ENCODE assay signal across 9 cellular contexts in the genomic region with DNA sequence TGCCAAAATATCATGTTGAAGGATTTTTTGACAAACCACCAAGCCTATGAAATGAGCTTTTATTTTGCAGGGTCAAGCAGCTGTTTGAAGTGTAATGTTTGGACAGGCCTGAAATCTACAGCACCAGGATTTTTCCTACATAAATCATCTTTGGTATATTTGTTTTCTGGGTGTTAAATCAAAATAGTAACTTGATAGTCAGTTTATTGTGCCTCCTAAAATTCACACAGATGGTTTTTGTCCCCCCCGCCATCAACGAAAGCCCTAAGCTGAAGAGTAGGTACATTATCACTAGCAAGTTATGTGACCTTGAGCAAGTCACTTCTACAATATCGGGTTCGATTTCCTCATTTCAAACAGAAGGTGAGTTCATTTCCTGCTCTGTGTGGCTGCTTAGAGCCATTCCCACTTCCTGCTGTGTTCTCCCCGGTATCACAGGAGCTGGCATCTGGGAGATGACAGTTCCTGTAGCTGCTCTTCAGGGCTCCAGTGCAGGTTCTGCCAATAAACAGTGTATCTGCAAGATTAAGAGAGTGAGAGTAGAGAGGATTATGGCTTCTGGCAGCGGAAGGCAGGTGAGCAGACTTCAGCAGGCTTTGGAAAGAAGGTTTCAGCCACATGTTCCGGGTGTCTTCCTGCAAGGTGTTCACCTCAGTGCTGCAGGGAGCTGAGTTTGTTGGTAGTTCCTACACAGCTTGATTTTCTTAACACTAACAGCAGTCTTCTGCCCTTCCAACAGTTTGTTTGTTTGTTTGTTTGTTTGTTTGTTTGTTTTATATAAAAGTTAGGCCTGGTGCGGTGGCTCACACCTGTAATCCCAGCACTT. TPM values are rescaled to one million over a fixed set of nuclear protein-coding genes. Genes with fewer than 3 reads are reported as not detected.
DNase-seq lines count a peak whose midpoint lies in the region; ATAC-seq, FAIRE-seq and TF ChIP-seq lines count a peak whose summit lies in the region.
"Had no signal": no experiment of that assay in that cellular context is flagged by ENCODE, and none has a peak within 500 bp of the region (broad histone marks: within the 10 kb centered on the region; RNA-seq: fewer than 3 reads in every experiment).

No MANE protein-coding gene starts in this region.

- H3K9ac ChIP-seq in MM.1S (ENCODE audit: low read length), result no peak overlapping the region

- no peaks in the 10 kb centered on the region for H3K27me3 Mint-ChIP-seq in CD8-positive, alpha-beta T cell (ENCODE audit: low read depth)
- H3K27me3 Mint-ChIP-seq: IgD-negative memory B cell had no signal

- intact Hi-C loops in CD8-positive, alpha-beta T cell (cut with DNase I, micrococcal nuclease), result no loop called here

- H3K4me1 ChIP-seq in CD8-positive, alpha-beta T cell (ENCODE audit: insufficient read depth, low read length), result peaks cover 7% of the 10 kb centered on the region
- H3K4me1 ChIP-seq in HEK293 (ENCODE audit: control insufficient read depth, insufficient read depth, low read length) (no peaks in the 10 kb centered on the region; the same call in 1 of the 2 replicates), RWPE2 (ENCODE audit: insufficient read depth, poor library complexity, severe bottlenecking) (peaks cover 11% of the 10 kb centered on the region), MM.1S (ENCODE audit: low read length) (no peaks in the 10 kb centered on the region)

- no peaks in the 10 kb centered on the region for H3K9me2 ChIP-seq in MM.1S (replicated peaks; ENCODE audit: insufficient read depth, low read length)

- H3K4me1 Mint-ChIP-seq in CD8-positive, alpha-beta T cell (ENCODE audit: low read depth), result peaks cover 8% of the 10 kb centered on the region

- ATAC-seq in CD8-positive, alpha-beta T cell, result no peak
- ATAC-seq in RWPE2 (ENCODE audit: low read depth) (peak; percentile 78), HG03442 (IDR thresholded peaks at IDR 0.05; ENCODE audit: unreplicated experiment) (no peak)

- H3K36me3 ChIP-seq in CD8-positive, alpha-beta T cell (ENCODE audit: insufficient read depth, low read length), result no peaks in the 10 kb centered on the region
- H3K36me3 ChIP-seq in HEK293 (ENCODE audit: control insufficient read depth in 2 of 2, insufficient read depth in 1 of 2, low read length in 2 of 2) (no peaks in the 10 kb centered on the region), RWPE2 (ENCODE audit: low read depth) (no peaks in the 10 kb centered on the region), MM.1S (replicated peaks; ENCODE audit: insufficient read depth, low read length) (no peaks in the 10 kb centered on the region)

- CTCF ChIA-PET in CD8-positive, alpha-beta T cell (lab: Charles Lee), result interaction anchor here (0.7 to 1.5 kb wide), 3 partner anchors 19 to 249 kb away, joined by 3 to 5 read pairs (median 4); no protein-coding TSS in a partner anchor
- CTCF ChIA-PET in HEK293 (lab: Yijun Ruan, JAX), result interaction anchor here (0.6 to 2.5 kb wide), 4 partner anchors 11 to 1407 kb away, joined by 3 to 9 read pairs (median 4); no protein-coding TSS in a partner anchor

- H3K27ac Mint-ChIP-seq in CD8-positive, alpha-beta T cell, result peak overlapping the region; percentile 7
- H3K27ac Mint-ChIP-seq: IgD-negative memory B cell had no signal

- no peaks in the 10 kb centered on the region for H3K9me3 ChIP-seq in CD8-positive, alpha-beta T cell (ENCODE audit: low read length)
- H3K9me3 ChIP-seq in HEK293 (ENCODE audit: control insufficient read depth, insufficient read depth, low read depth, low read length), result no peaks in the 10 kb centered on the region
- H3K9me3 ChIP-seq in RWPE2 (ENCODE audit: severe bottlenecking), result no peaks in the 10 kb centered on the region
- H3K9me3 ChIP-seq in MM.1S (replicated peaks; ENCODE audit: insufficient read depth, low read length), result no peaks in the 10 kb centered on the region

- no peak for DNase-seq in CD8-positive, alpha-beta T cell
- no peak for DNase-seq in RWPE2 (ENCODE audit: low spot score)
- DNase-seq in fibroblast of peridontal ligament (ENCODE audit: extremely low read depth), result peak; percentile 61
- DNase-seq in GM19239 (ENCODE audit: insufficient read length, low spot score), result no peak
- DNase-seq in MM.1S, result no peak
- DNase-seq in kidney glomerular epithelial cell (lab: John Stamatoyannopoulos, UW), result no peak

- no peak overlapping the region for H3K27ac ChIP-seq in CD8-positive, alpha-beta T cell (ENCODE audit: low read depth, low read length)
- no peak overlapping the region for H3K27ac ChIP-seq in HEK293 (ENCODE audit: extremely low read depth, low read depth, low read length)
- H3K27ac ChIP-seq in RWPE2 (ENCODE audit: poor library complexity, severe bottlenecking), result peak overlapping the region; percentile 76
- H3K27ac ChIP-seq in MM.1S (ENCODE audit: low read length), result no peak overlapping the region

- no peaks in the 10 kb centered on the region for H3K79me2 ChIP-seq in MM.1S (ENCODE audit: low read length)

- no peak for FAIRE-seq in GM19239 (lab: Jason Lieb, UNC)

- no peaks in the 10 kb centered on the region for H4K20me1 ChIP-seq in MM.1S (ENCODE audit: insufficient read depth, low read length)

- no peaks in the 10 kb centered on the region for H3K9me3 Mint-ChIP-seq in CD8-positive, alpha-beta T cell
- H3K9me3 Mint-ChIP-seq: IgD-negative memory B cell had no signal

- H3F3A ChIP-seq in MM.1S (ENCODE audit: insufficient read depth, low read length), result no peaks in the 10 kb centered on the region

- H2AFZ ChIP-seq in MM.1S (ENCODE audit: low read length), result no peak overlapping the region

- H3K4me3 ChIP-seq in CD8-positive, alpha-beta T cell (ENCODE audit: low read depth, low read length), result no peak overlapping the region
- H3K4me3 ChIP-seq in HEK293 (ENCODE audit: low read depth, low read length) (no peak overlapping the region), RWPE2 (ENCODE audit: severe bottlenecking) (no peak overlapping the region), MM.1S (ENCODE audit: low read length) (no peak overlapping the region)

- no peaks in the 10 kb centered on the region for H3K27me3 ChIP-seq in CD8-positive, alpha-beta T cell (ENCODE audit: insufficient read depth, low read length)
- H3K27me3 ChIP-seq in RWPE2 (ENCODE audit: insufficient read depth, poor library complexity, severe bottlenecking) (no peaks in the 10 kb centered on the region), MM.1S (replicated peaks; ENCODE audit: insufficient read depth, low read length) (no peaks in the 10 kb centered on the region)

- peak overlapping the region; percentile 36 for H3K4me3 Mint-ChIP-seq in CD8-positive, alpha-beta T cell
- H3K4me3 Mint-ChIP-seq: IgD-negative memory B cell had no signal

- H3K36me3 Mint-ChIP-seq in CD8-positive, alpha-beta T cell, result no peaks in the 10 kb centered on the region
- H3K36me3 Mint-ChIP-seq: IgD-negative memory B cell had no signal

- POLR2A ChIA-PET in CD8-positive, alpha-beta T cell (lab: Charles Lee), result interaction anchor here (0.5 kb wide), 1 partner anchor 78 kb away, joined by 4 read pairs; no protein-coding TSS in a partner anchor
- POLR2A ChIA-PET in HEK293 (lab: Yijun Ruan, JAX), result interaction anchor here (0.7 to 1.8 kb wide), 2 partner anchors 8 to 739 kb away, joined by 3 to 5 read pairs; no protein-coding TSS in a partner anchor

- no peak overlapping the region for H3K4me2 ChIP-seq in MM.1S (ENCODE audit: low read depth, low read length)

- TF ChIP-seq CTCF in CD8-positive, alpha-beta T cell (IDR thresholded peaks at IDR 0.05), result no peak
- TF ChIP-seq CTCF in HEK293 (tag by site-specific recombination; IDR thresholded peaks at IDR 0.05) (no peak), RWPE2 (IDR thresholded peaks at IDR 0.05; ENCODE audit: poor library complexity, severe bottlenecking) (no peak), MM.1S (IDR thresholded peaks at IDR 0.05; ENCODE audit: low read length) (no peak)

TF ChIP-seq in HEK293, 187 proteins besides CTCF, POLR2A, EP300 and RAD21:
- TF ChIP-seq ZNF560 (tag by site-specific recombination; IDR thresholded peaks at IDR 0.05; ENCODE audit: borderline replicate concordance) (no peak), ZIC2 (tag by site-specific recombination; IDR thresholded peaks at IDR 0.05) (peak; percentile 71), IKZF3 (tag by site-specific recombination; IDR thresholded peaks at IDR 0.05) (no peak)
- TF ChIP-seq, protein P1, sequence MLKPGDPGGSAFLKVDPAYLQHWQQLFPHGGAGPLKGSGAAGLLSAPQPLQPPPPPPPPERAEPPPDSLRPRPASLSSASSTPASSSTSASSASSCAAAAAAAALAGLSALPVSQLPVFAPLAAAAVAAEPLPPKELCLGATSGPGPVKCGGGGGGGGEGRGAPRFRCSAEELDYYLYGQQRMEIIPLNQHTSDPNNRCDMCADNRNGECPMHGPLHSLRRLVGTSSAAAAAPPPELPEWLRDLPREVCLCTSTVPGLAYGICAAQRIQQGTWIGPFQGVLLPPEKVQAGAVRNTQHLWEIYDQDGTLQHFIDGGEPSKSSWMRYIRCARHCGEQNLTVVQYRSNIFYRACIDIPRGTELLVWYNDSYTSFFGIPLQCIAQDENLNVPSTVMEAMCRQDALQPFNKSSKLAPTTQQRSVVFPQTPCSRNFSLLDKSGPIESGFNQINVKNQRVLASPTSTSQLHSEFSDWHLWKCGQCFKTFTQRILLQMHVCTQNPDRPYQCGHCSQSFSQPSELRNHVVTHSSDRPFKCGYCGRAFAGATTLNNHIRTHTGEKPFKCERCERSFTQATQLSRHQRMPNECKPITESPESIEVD (tag by site-specific recombination; IDR thresholded peaks at IDR 0.05), result peak; percentile 66

RNA-seq across cellular contexts. Expression of a gene that starts 48.4 kb away (rescaled TPM):
- total RNA-seq in CD8-positive, alpha-beta T cell, result 10 to 100 TPM; 17.3 to 17.4 TPM
